In genomic region chr12:13161172-13161571, GRCh38 we compare ENCODE assay signal across 15 cellular contexts. TPM values are rescaled to one million over a fixed set of nuclear protein-coding genes. Genes with fewer than 3 reads are reported as not detected.
A peak's percentile ranks its signal among the peaks of the same experiment; 100 is the strongest.
DNase-seq lines count a peak whose midpoint lies in the region; FAIRE-seq and TF ChIP-seq lines count a peak whose summit lies in the region.
"Had no signal": no experiment of that assay in that cellular context is flagged by ENCODE, and none has a peak within 500 bp of the region (broad histone marks: within the 10 kb centered on the region; RNA-seq: fewer than 3 reads in every experiment).

No MANE protein-coding gene starts in this region.

- no peaks in the 10 kb centered on the region for H3K36me3 ChIP-seq in Peyer's patch
- H3K36me3 ChIP-seq: adrenal gland, upper lobe of left lung had no signal

- H3K4me3 ChIP-seq in Peyer's patch (no peak overlapping the region), fibroblast of pulmonary artery (replicated peaks; ENCODE audit: low read depth, low read length) (no peak overlapping the region), dorsolateral prefrontal cortex (no peak overlapping the region)
- H3K4me3 ChIP-seq: adrenal gland, skin epidermis, upper lobe of left lung had no signal

- H3K27me3 ChIP-seq in Peyer's patch (no peaks in the 10 kb centered on the region), dorsolateral prefrontal cortex (no peaks in the 10 kb centered on the region)
- H3K27me3 ChIP-seq: adrenal gland, upper lobe of left lung had no signal

- peaks cover 0 to 9% (median 3%) of the 10 kb centered on the region in 4 donors for H3K4me1 ChIP-seq in Peyer's patch

- DNase-seq in Peyer's patch (no peak), fibroblast of pulmonary artery (ENCODE audit: low read depth) (no peak), foreskin melanocyte (no peak), SKM-1 (lab: John Stamatoyannopoulos, UW; ENCODE audit: unreplicated experiment) (no peak), NCI-H2029 (lab: John Stamatoyannopoulos, UW) (no peak), dorsolateral prefrontal cortex (no peak)
- DNase-seq: adrenal gland, C1 segment of cervical spinal cord, KBM-7, NCI-H2171, upper lobe of left lung had no signal

- TF ChIP-seq CTCF in GM12872 (IDR thresholded peaks at IDR 0.05; ENCODE audit: insufficient read depth, low read depth, low read length) (peak; percentile 32; the same call in 1 of the 3 replicates), Peyer's patch (IDR thresholded peaks at IDR 0.05) (peak in 4 of 6 experiments; percentile 13 to 17 (median 16)), fibroblast of pulmonary artery (IDR thresholded peaks at IDR 0.05; ENCODE audit: low read length, missing control alignments) (peak; percentile 41), dorsolateral prefrontal cortex (IDR thresholded peaks at IDR 0.05 in 54 of 56, conservative IDR thresholded peaks at IDR 0.05 in 2 of 56; ENCODE audit: low read depth in 1 of 56, partially characterized antibody in 56 of 56) (peak in 10 of 56 donors; percentile 7 to 36 (median 14))

- intact Hi-C loops in dorsolateral prefrontal cortex (cut with DNase I) = no loop called here

- H3K27ac ChIP-seq in Peyer's patch = no peak overlapping the region
- H3K27ac ChIP-seq in dorsolateral prefrontal cortex = no peak overlapping the region
- H3K27ac ChIP-seq: adrenal gland, skin epidermis, upper lobe of left lung had no signal

- no peaks in the 10 kb centered on the region for H3K9me3 ChIP-seq in Peyer's patch
- H3K9me3 ChIP-seq: adrenal gland, upper lobe of left lung had no signal

- peak; percentile 65 for FAIRE-seq in A204.1 (lab: Jason Lieb, UNC)
- FAIRE-seq: H54 had no signal

- no peak for TF ChIP-seq POLR2A in Peyer's patch (IDR thresholded peaks at IDR 0.05)

RNA-seq across cellular contexts. Expression of gene EMP1, which starts 35.4 kb away (rescaled TPM):
- 100 to 1,000 TPM in 1 of 4 donors, 10 to 100 TPM in 3; 37.1 to 110 (median 87.3) TPM for total RNA-seq in Peyer's patch
- total RNA-seq in dorsolateral prefrontal cortex = 100 to 1,000 TPM in 8 of 120 experiments, 10 to 100 TPM in 109, 1 to 10 TPM in 3; 6.7 to 201 (median 32.3) TPM

RNA-seq across cellular contexts. Expression of gene GSG1, which starts 57.7 kb away (rescaled TPM):
- total RNA-seq in Peyer's patch (1 to 10 TPM in 1 of 4 donors, not detected in 3; 1.1 TPM), dorsolateral prefrontal cortex (under 1 TPM in 14 of 120 experiments, not detected in 106; 0.27 to 0.82 (median 0.45) TPM)
- total RNA-seq: adrenal gland, upper lobe of left lung had no signal
